ENCODE assay signal across 9 cellular contexts in genomic region chr6:19839237-19839546, GRCh38. TPM values are rescaled to one million over a fixed set of nuclear protein-coding genes. Genes with fewer than 3 reads are reported as not detected.
A peak's percentile ranks its signal among the peaks of the same experiment; 100 is the strongest.
DNase-seq lines count a peak whose midpoint lies in the region; ATAC-seq and TF ChIP-seq lines count a peak whose summit lies in the region.
"Had no signal": no experiment of that assay in that cellular context is flagged by ENCODE, and none has a peak within 500 bp of the region (broad histone marks: within the 10 kb centered on the region; RNA-seq: fewer than 3 reads in every experiment).

No MANE protein-coding gene starts in this region.

- H3K4me1 Mint-ChIP-seq in Calu3 (ENCODE audit: low read depth, unreplicated experiment) (peaks cover 19% of the 10 kb centered on the region), T-helper 17 cell (peaks cover 3% of the 10 kb centered on the region), progenitor cell of endocrine pancreas (ENCODE audit: low read depth) (peaks cover 38% of the 10 kb centered on the region)
- H3K4me1 Mint-ChIP-seq in stimulated activated naive CD8-positive, alpha-beta T cell treated with anti-CD3 and anti-CD28 coated beads, Interleukin-15, amount 100 ng/mL, for 72 hours: peaks cover 14% of the 10 kb centered on the region
- H3K4me1 Mint-ChIP-seq in CD4-positive, alpha-beta memory T cell: peaks cover 2 to 15% (median 5%) of the 10 kb centered on the region in 4 donors

- H3K9me3 ChIP-seq in T-helper 17 cell (ENCODE audit: control insufficient read depth, low read length, poor library complexity, severe bottlenecking) (no peaks in the 10 kb centered on the region), iPS DF 6.9 (ENCODE audit: control insufficient read depth, insufficient read depth, low read length) (no peaks in the 10 kb centered on the region)
- H3K9me3 ChIP-seq in CD4-positive, alpha-beta memory T cell (ENCODE audit: control insufficient read depth in 1 of 2, low read length in 2 of 2): no peaks in the 10 kb centered on the region

- no TSS peak for BruUV-seq in Calu3 (replicated peaks; lab: Mats Ljungman, UMichigan)

- WGBS in iPS DF 6.9 (ENCODE audit: insufficient coverage, insufficient read length): no CpG with 5 or more reads among the region's 7 CpGs

- no peak for ATAC-seq in T-helper 17 cell
- ATAC-seq in GM21717 (IDR thresholded peaks at IDR 0.05; ENCODE audit: unreplicated experiment): no peak
- ATAC-seq in stimulated activated naive CD8-positive, alpha-beta T cell treated with anti-CD3 and anti-CD28 coated beads, Interleukin-15, amount 100 ng/mL, for 72 hours: no peak

- no peaks in the 10 kb centered on the region for H3K36me3 ChIP-seq in iPS DF 6.9 (ENCODE audit: control insufficient read depth, insufficient read depth, low read length)
- H3K36me3 ChIP-seq in CD4-positive, alpha-beta memory T cell (ENCODE audit: insufficient read depth, low read length): no peaks in the 10 kb centered on the region

- peak overlapping the region; percentile 90; the same call in 1 of the 2 replicates for H3K4me3 ChIP-seq in iPS DF 6.9 (ENCODE audit: low read length)
- H3K4me3 ChIP-seq in CD4-positive, alpha-beta memory T cell (ENCODE audit: low read length in 2 of 2): no peak overlapping the region

- H3K27me3 ChIP-seq in iPS DF 6.9 (ENCODE audit: control insufficient read depth, insufficient read depth, low read length): no peaks in the 10 kb centered on the region
- H3K27me3 ChIP-seq in CD4-positive, alpha-beta memory T cell (ENCODE audit: insufficient read depth, low read length): no peaks in the 10 kb centered on the region

- H3K27ac Mint-ChIP-seq in Calu3 (ENCODE audit: unreplicated experiment) (peak overlapping the region; percentile 7), T-helper 17 cell (no peak overlapping the region), progenitor cell of endocrine pancreas (peak overlapping the region; percentile 99)
- no peak overlapping the region for H3K27ac Mint-ChIP-seq in stimulated activated naive CD8-positive, alpha-beta T cell treated with anti-CD3 and anti-CD28 coated beads, Interleukin-15, amount 100 ng/mL, for 72 hours
- no peak overlapping the region for H3K27ac Mint-ChIP-seq in CD4-positive, alpha-beta memory T cell

- H3K27ac ChIP-seq in iPS DF 6.9 (ENCODE audit: low read length): no peak overlapping the region
- H3K27ac ChIP-seq in CD4-positive, alpha-beta memory T cell (ENCODE audit: low read depth, low read length): no peak overlapping the region

- CTCF ChIA-PET in Calu3 (lab: Charles Lee): interaction anchor here (0.6 kb wide), 1 partner anchor 12 kb away, joined by 3 read pairs; no protein-coding TSS in a partner anchor
- CTCF ChIA-PET in CD4-positive, alpha-beta memory T cell (lab: Charles Lee; ENCODE audit: partially characterized antibody): no interaction called here

- peak overlapping the region; percentile 74 for H3K4me3 Mint-ChIP-seq in Calu3 (ENCODE audit: low read depth, unreplicated experiment)
- peak overlapping the region; percentile 61 for H3K4me3 Mint-ChIP-seq in T-helper 17 cell
- peak overlapping the region; percentile 95 for H3K4me3 Mint-ChIP-seq in progenitor cell of endocrine pancreas (ENCODE audit: low read depth)
- peak overlapping the region in 1 of 2 donors; percentile 1 for H3K4me3 Mint-ChIP-seq in stimulated activated naive CD8-positive, alpha-beta T cell treated with anti-CD3 and anti-CD28 coated beads, Interleukin-15, amount 100 ng/mL, for 72 hours
- H3K4me3 Mint-ChIP-seq in CD4-positive, alpha-beta memory T cell: peak overlapping the region in 2 of 8 donors; percentile 2 to 49

- intact Hi-C loops in Calu3 (cut with micrococcal nuclease; ENCODE audit: unreplicated experiment): loop anchor here (10.0 kb wide), 1 partner anchor 704 kb away; no protein-coding TSS in a partner anchor
- intact Hi-C loops in CD4-positive, alpha-beta memory T cell (cut with micrococcal nuclease): no loop called here

- H3K36me3 Mint-ChIP-seq in Calu3 (ENCODE audit: insufficient read depth, unreplicated experiment) (peaks cover 29% of the 10 kb centered on the region), T-helper 17 cell (ENCODE audit: low read depth) (no peaks in the 10 kb centered on the region), progenitor cell of endocrine pancreas (ENCODE audit: insufficient read depth) (peaks cover 8% of the 10 kb centered on the region)
- H3K36me3 Mint-ChIP-seq in CD4-positive, alpha-beta memory T cell: no peaks in the 10 kb centered on the region

- H3K9me3 Mint-ChIP-seq in Calu3 (ENCODE audit: low read depth, unreplicated experiment) (no peaks in the 10 kb centered on the region), progenitor cell of endocrine pancreas (ENCODE audit: low read depth) (no peaks in the 10 kb centered on the region)
- no peaks in the 10 kb centered on the region for H3K9me3 Mint-ChIP-seq in stimulated activated naive CD8-positive, alpha-beta T cell treated with anti-CD3 and anti-CD28 coated beads, Interleukin-15, amount 100 ng/mL, for 72 hours
- peaks cover 0 to 14% (median 4%) of the 10 kb centered on the region in 8 donors for H3K9me3 Mint-ChIP-seq in CD4-positive, alpha-beta memory T cell

- DNase-seq in Calu3: no peak
- no peak for DNase-seq in T-helper 17 cell
- no peak for DNase-seq in iPS DF 6.9 (ENCODE audit: low read depth, low spot score)
- no peak for DNase-seq in progenitor cell of endocrine pancreas (ENCODE audit: low spot score, unreplicated experiment)
- no peak for DNase-seq in SKM-1 treated with dmso at 0.1 percent for 144 hours (lab: John Stamatoyannopoulos, UW; ENCODE audit: unreplicated experiment)
- no peak for DNase-seq in stimulated activated naive CD8-positive, alpha-beta T cell treated with anti-CD3 and anti-CD28 coated beads, Interleukin-15, amount 100 ng/mL, for 72 hours
- DNase-seq in CD4-positive, alpha-beta memory T cell: no peak
- DNase-seq: GOT3 had no signal

- TF ChIP-seq CTCF in Calu3 (IDR thresholded peaks at IDR 0.05; ENCODE audit: unreplicated experiment) (no peak), progenitor cell of endocrine pancreas (IDR thresholded peaks at IDR 0.05; ENCODE audit: unreplicated experiment) (no peak)

- POLR2A ChIA-PET in CD4-positive, alpha-beta memory T cell (lab: Charles Lee; ENCODE audit: partially characterized antibody): no interaction called here

- no peaks in the 10 kb centered on the region for H3K27me3 Mint-ChIP-seq in Calu3 (ENCODE audit: unreplicated experiment)
- peaks cover 46% of the 10 kb centered on the region for H3K27me3 Mint-ChIP-seq in T-helper 17 cell
- peaks cover 2% of the 10 kb centered on the region for H3K27me3 Mint-ChIP-seq in progenitor cell of endocrine pancreas
- peaks cover 61% of the 10 kb centered on the region for H3K27me3 Mint-ChIP-seq in stimulated activated naive CD8-positive, alpha-beta T cell treated with anti-CD3 and anti-CD28 coated beads, Interleukin-15, amount 100 ng/mL, for 72 hours
- H3K27me3 Mint-ChIP-seq in CD4-positive, alpha-beta memory T cell: peaks cover 30 to 31% of the 10 kb centered on the region in 2 donors

- H3K4me1 ChIP-seq in iPS DF 6.9 (ENCODE audit: control insufficient read depth, insufficient read depth, low read length): no peaks in the 10 kb centered on the region
- H3K4me1 ChIP-seq in CD4-positive, alpha-beta memory T cell (ENCODE audit: insufficient read depth, low read length): no peaks in the 10 kb centered on the region

RNA-seq across cellular contexts. Expression of gene ID4, which starts 2.0 kb away (rescaled TPM):
- total RNA-seq in Calu3 (2022) (1.7 and 1.8 TPM in 2 replicates), T-helper 17 cell (not detected), progenitor cell of endocrine pancreas (46.3 and 47.9 TPM in 2 replicates)
- total RNA-seq in CD4-positive, alpha-beta memory T cell: not detected
- not detected for polyA plus RNA-seq in CD4-positive, alpha-beta memory T cell

Comparison
In these comparisons a context has a peak if more than half of its experiments do, and no peak if none do; other contexts are left out.
1. H3K27ac Mint-ChIP-seq: peak in Calu3 (single experiment) and progenitor cell of endocrine pancreas (single experiment); none in T-helper 17 cell (single experiment), stimulated activated naive CD8-positive, alpha-beta T cell treated with anti-CD3 and anti-CD28 coated beads, Interleukin-15, amount 100 ng/mL, for 72 hours (0 of 2) and CD4-positive, alpha-beta memory T cell (0 of 7).
2. RNA of gene ID4, which starts 2.0 kb away (total RNA-seq): 46.3 to 47.9 TPM in progenitor cell of endocrine pancreas; 1.7 to 1.8 TPM in Calu3, not detected in T-helper 17 cell and not detected in CD4-positive, alpha-beta memory T cell; every median in the first group is over 10 times any median in the second.